In the genomic region with DNA sequence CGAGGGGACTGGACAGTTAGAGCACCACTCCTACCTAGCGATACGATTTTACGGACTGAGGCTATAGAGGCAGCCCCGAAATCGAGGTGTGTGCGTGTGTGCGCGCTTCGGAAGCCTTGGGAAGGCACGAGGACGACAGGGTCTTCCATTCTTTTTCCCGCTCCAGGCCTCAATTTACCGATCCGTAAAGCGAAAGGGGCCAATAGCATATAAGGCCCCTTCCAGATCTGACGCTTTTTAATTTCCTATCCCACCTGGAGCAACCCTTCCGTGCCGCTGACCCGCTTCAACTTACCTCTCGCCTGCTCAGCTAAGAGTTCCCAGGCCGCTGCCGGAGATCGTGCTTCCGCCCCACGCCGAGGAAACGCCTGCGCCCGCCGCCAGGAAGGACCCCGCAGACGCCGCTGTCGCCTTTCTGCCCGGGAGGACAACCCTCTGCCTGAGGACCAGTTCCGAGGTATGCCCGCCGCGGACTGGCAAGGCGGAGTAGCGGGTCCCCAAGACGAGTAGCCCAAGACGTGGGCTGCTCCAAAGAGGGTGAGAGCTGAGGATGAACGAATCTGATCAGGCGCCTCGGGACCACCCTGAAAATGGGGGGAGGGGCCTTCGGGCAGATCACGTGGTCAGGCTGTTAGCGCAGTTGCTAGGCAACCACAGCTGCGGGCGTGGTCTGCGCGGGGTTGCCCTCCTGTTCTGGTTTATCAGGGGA, we compare ENCODE assay signal across 8 cellular contexts. TPM values are rescaled to one million over a fixed set of nuclear protein-coding genes. Genes with fewer than 3 reads are reported as not detected.
DNase-seq lines count a peak whose midpoint lies in the region; ATAC-seq, FAIRE-seq and TF ChIP-seq lines count a peak whose summit lies in the region.

TSS of gene EFTUD2 (minus strand) at position 372 of the 709 bp plus-strand sequence. CDS start 4,924 bp downstream, outside the sequence.

- peaks cover 22% of the 10 kb centered on the region for H3K27me3 Mint-ChIP-seq in CD4-positive, CD25-positive, alpha-beta regulatory T cell

- no peak within 1 kb of the TSS for H2AK5ac ChIP-seq in H1 (ENCODE audit: low read depth, low read length)
- no peak within 1 kb of the TSS for H2AK5ac ChIP-seq in mesenchymal stem cell (ENCODE audit: low read length, severe bottlenecking)

- POLR2A ChIA-PET in H1 (lab: Charles Lee; ENCODE audit: partially characterized antibody) = interaction anchor here (0.7 to 3.5 kb wide), 26 partner anchors 7 to 262 kb away, joined by 3 to 23 read pairs (median 4); partner anchors contain the start of genes HEXIM1, HEXIM2 and HIGD1B

- peaks cover 0 to 36% of the 10 kb centered on the region in 2 experiments; a peak in 3 of 4 replicates for H3K79me2 ChIP-seq in H1 (ENCODE audit: control insufficient read depth in 1 of 2, insufficient read depth in 2 of 2, low read length in 2 of 2)

- H3K9me3 ChIP-seq in CD4-positive, CD25-positive, alpha-beta regulatory T cell (ENCODE audit: control insufficient read depth in 2 of 2, low read length in 2 of 2) = no peaks in the 10 kb centered on the region
- H3K9me3 ChIP-seq in H1 (ENCODE audit: insufficient read depth in 2 of 2, low read depth in 1 of 2, low read length in 1 of 2) (no peaks in the 10 kb centered on the region), mesenchymal stem cell (ENCODE audit: control insufficient read depth, low read length) (no peaks in the 10 kb centered on the region)

- H3K36me3 Mint-ChIP-seq in CD4-positive, CD25-positive, alpha-beta regulatory T cell = peaks cover 14% of the 10 kb centered on the region

- no peak within 1 kb of the TSS for H3K23ac ChIP-seq in H1 (ENCODE audit: insufficient read length)
- H3K23ac ChIP-seq in mesenchymal stem cell (ENCODE audit: low read length in 2 of 2) = peak within 1 kb of the TSS; percentile 43 to 53

- peak within 1 kb of the TSS; percentile 100 for H2BK5ac ChIP-seq in H1 (ENCODE audit: low read depth, low read length)
- H2BK5ac ChIP-seq in mesenchymal stem cell (ENCODE audit: low read depth, low read length, poor library complexity, severe bottlenecking) = peak within 1 kb of the TSS; percentile 99

- H3K18ac ChIP-seq in H1 (ENCODE audit: extremely low read depth, low read length) (peak within 1 kb of the TSS; percentile 100), mesenchymal stem cell (ENCODE audit: low read depth in 1 of 2, low read length in 2 of 2) (peak within 1 kb of the TSS; percentile 37 to 67)

- H3K14ac ChIP-seq in H1 (ENCODE audit: insufficient read length) = no peak within 1 kb of the TSS
- peak within 1 kb of the TSS in 1 of 2 experiments; percentile 73 for H3K14ac ChIP-seq in mesenchymal stem cell (ENCODE audit: low read length in 2 of 2)

- H4K20me1 ChIP-seq in H1 (replicated peaks in 1 of 2; ENCODE audit: control insufficient read depth in 1 of 2, insufficient read depth in 2 of 2, low read length in 2 of 2) = peaks cover 0 to 3% of the 10 kb centered on the region in 2 experiments

- peak within 1 kb of the TSS; percentile 96 for H3K27ac ChIP-seq in CD4-positive, CD25-positive, alpha-beta regulatory T cell (ENCODE audit: insufficient read depth, low read length, poor library complexity, severe bottlenecking)
- H3K27ac ChIP-seq in H1 (ENCODE audit: low read depth, low read length) = peak within 1 kb of the TSS; percentile 100
- H3K27ac ChIP-seq in mesenchymal stem cell (ENCODE audit: low read length, poor library complexity, severe bottlenecking) = peak within 1 kb of the TSS; percentile 93

- no peak within 1 kb of the TSS for H2BK20ac ChIP-seq in H1 (ENCODE audit: low read length)

- H2BK15ac ChIP-seq in H1 (ENCODE audit: low read length) (peak within 1 kb of the TSS; percentile 84; the same call in 1 of the 2 replicates), mesenchymal stem cell (ENCODE audit: low read depth, poor library complexity, severe bottlenecking) (peak within 1 kb of the TSS; percentile 64)

- ATAC-seq in CD4-positive, CD25-positive, alpha-beta regulatory T cell (ENCODE audit: low read depth in 2 of 2) = peak; percentile 90 to 92

- H3K79me1 ChIP-seq in H1 (ENCODE audit: low read depth, low read length) (0 out of 2 replicates have a peak, but pooled peaks cover 2% of the 10 kb centered on the region), mesenchymal stem cell (replicated peaks; ENCODE audit: low read length, poor library complexity, severe bottlenecking) (peaks cover 9% of the 10 kb centered on the region)

- peak within 1 kb of the TSS; percentile 87 to 99 (median 95) for H3K4me3 Mint-ChIP-seq in CD4-positive, CD25-positive, alpha-beta regulatory T cell

- H2BK12ac ChIP-seq in H1 (ENCODE audit: low read depth, low read length) = peak within 1 kb of the TSS; percentile 98; the same call in 1 of the 2 replicates
- H2BK12ac ChIP-seq in mesenchymal stem cell (ENCODE audit: low read length in 2 of 2) = no peak within 1 kb of the TSS

- peak within 1 kb of the TSS; percentile 98 for H3K4me3 ChIP-seq in CD4-positive, CD25-positive, alpha-beta regulatory T cell (ENCODE audit: low read depth, low read length)
- H3K4me3 ChIP-seq in H1 (ENCODE audit: extremely low read depth in 1 of 4, insufficient read depth in 2 of 4, low read depth in 3 of 4, low read length in 4 of 4) = peak within 1 kb of the TSS; percentile 85 to 100 (median 96)
- peak within 1 kb of the TSS; percentile 80 to 94 for H3K4me3 ChIP-seq in mesenchymal stem cell (ENCODE audit: insufficient read depth in 1 of 2, low read depth in 1 of 2, low read length in 2 of 2)

- H3K4ac ChIP-seq in H1 (replicated peaks; ENCODE audit: insufficient read length, low read depth, low read length) (peak within 1 kb of the TSS; percentile 94), mesenchymal stem cell (ENCODE audit: low read depth in 1 of 2, low read length in 2 of 2) (peak within 1 kb of the TSS in 1 of 2 experiments; percentile 60)

- H3K27ac Mint-ChIP-seq in CD4-positive, CD25-positive, alpha-beta regulatory T cell = peak within 1 kb of the TSS; percentile 99 to 100 (median 100)

- H4K5ac ChIP-seq in H1 (ENCODE audit: insufficient read length, low read depth, low read length) = peak within 1 kb of the TSS; percentile 100

- H3K4me2 ChIP-seq in H1 (ENCODE audit: insufficient read depth in 1 of 2, low read depth in 2 of 2, low read length in 2 of 2) = peak within 1 kb of the TSS; percentile 88 to 97
- H3K4me2 ChIP-seq in mesenchymal stem cell (ENCODE audit: low read length, poor library complexity, severe bottlenecking) = peak within 1 kb of the TSS; percentile 77

- peak within 1 kb of the TSS; percentile 98 for H3K56ac ChIP-seq in H1 (replicated peaks; ENCODE audit: insufficient read length, low read depth, low read length)

- peaks cover 3% of the 10 kb centered on the region for H3K27me3 ChIP-seq in CD4-positive, CD25-positive, alpha-beta regulatory T cell (ENCODE audit: control insufficient read depth, insufficient read depth, low read length)
- H3K27me3 ChIP-seq in H1 (replicated peaks in 1 of 4; ENCODE audit: control insufficient read depth in 3 of 4, extremely low read depth in 1 of 4, insufficient read depth in 3 of 4, low read length in 3 of 4) (no peaks in the 10 kb centered on the region; a peak in 1 of 7 replicates), mesenchymal stem cell (ENCODE audit: control insufficient read depth in 1 of 2, insufficient read depth in 1 of 2, low read length in 2 of 2) (no peaks in the 10 kb centered on the region)

- 0 out of 3 replicates have a peak, but pooled peaks of 1 of the 2 experiments have one; percentile 43 for TF ChIP-seq EP300 in H1 (IDR thresholded peaks at IDR 0.05; ENCODE audit: borderline replicate concordance in 1 of 2, low read depth in 2 of 2, low read length in 2 of 2)

- peaks cover 9 to 37% (median 22%) of the 10 kb centered on the region in 4 donors for H3K4me1 Mint-ChIP-seq in CD4-positive, CD25-positive, alpha-beta regulatory T cell

- H4K8ac ChIP-seq in H1 (ENCODE audit: extremely low read depth, insufficient read depth, low read length) (peak within 1 kb of the TSS; percentile 100; the same call in 1 of the 2 replicates), mesenchymal stem cell (ENCODE audit: low read length) (peak within 1 kb of the TSS; percentile 88)

- DNase-seq in CD4-positive, CD25-positive, alpha-beta regulatory T cell = peak; percentile 87 to 97 (median 95)
- peak; percentile 92 for DNase-seq in GM20000 (ENCODE audit: low spot score)
- DNase-seq in HUDEP-2 (lab: John Stamatoyannopoulos, UW; ENCODE audit: unreplicated experiment in 76 of 76) = peak in 74 of 76 experiments; percentile 60 to 95 (median 87)
- DNase-seq in NOMO-1 treated with dmso at 0.1 percent for 144 hours (lab: John Stamatoyannopoulos, UW; ENCODE audit: unreplicated experiment) = peak; percentile 91
- peak; percentile 77 to 97 (median 90) for DNase-seq in activated CD8-positive, alpha-beta memory T cell treated with anti-CD3 and anti-CD28 coated beads for 48 hours (ENCODE audit: low read depth in 2 of 3, low spot score in 2 of 3)
- DNase-seq in H1 (ENCODE audit: low read depth in 1 of 2, low spot score in 2 of 2) = peak; percentile 67 to 96
- peak; percentile 92 for DNase-seq in mesenchymal stem cell
- peak; percentile 85 for DNase-seq in stimulated activated CD8-positive, alpha-beta memory T cell treated with anti-CD3 and anti-CD28 coated beads, Interleukin-12 subunit alpha, Interleukin-12 subunit beta, amount 100 ng/mL, for 4 hours (ENCODE audit: low read depth)

- WGBS in H1 (ENCODE audit: extremely low coverage in 1 of 2, insufficient coverage in 1 of 2, insufficient read length in 1 of 2, insufficient replicate concordance in 2 of 2, low coverage in 1 of 2, low lambda C conversion rate in 2 of 2, missing lambda C conversion rate in 1 of 2), 2 experiments = 0% methylated on average over 54 of the region's 54 CpGs; no CpG with 5 or more reads in 1 of the 2 experiments
- WGBS in mesenchymal stem cell = under 1% methylated on average over 54 of the region's 54 CpGs

- H3K4me1 ChIP-seq in CD4-positive, CD25-positive, alpha-beta regulatory T cell (ENCODE audit: control insufficient read depth, insufficient read depth, low read length, poor library complexity, severe bottlenecking) = peaks cover 30% of the 10 kb centered on the region
- H3K4me1 ChIP-seq in H1 (replicated peaks in 1 of 4; ENCODE audit: control insufficient read depth in 3 of 4, insufficient read depth in 4 of 4, low read length in 3 of 4) (peaks cover 0 to 3% (median 1%) of the 10 kb centered on the region in 4 experiments; a peak in 1 of 7 replicates), mesenchymal stem cell (ENCODE audit: control insufficient read depth, insufficient read depth, low read depth, low read length) (peaks cover 28% of the 10 kb centered on the region)

- TF ChIP-seq POLR2A in H1 (IDR thresholded peaks at IDR 0.05; ENCODE audit: control extremely low read depth in 1 of 2, low read depth in 2 of 2, low read length in 2 of 2) = peak in 1 of 2 experiments; percentile 91; a peak in 2 of 3 replicates

- H4K91ac ChIP-seq in H1 (replicated peaks; ENCODE audit: insufficient read length, low read length) = peak within 1 kb of the TSS; percentile 99
- H4K91ac ChIP-seq in mesenchymal stem cell (ENCODE audit: low read length) = peak within 1 kb of the TSS; percentile 77

- peak within 1 kb of the TSS; percentile 88 to 99 (median 98) for H3K9ac ChIP-seq in H1 (replicated peaks in 1 of 4; ENCODE audit: extremely low read depth in 1 of 4, low read depth in 3 of 4, low read length in 3 of 4)
- peak within 1 kb of the TSS; percentile 98 for H3K9ac ChIP-seq in mesenchymal stem cell (ENCODE audit: low read length)

- H2AFZ ChIP-seq in H1 (ENCODE audit: low read length) = peak within 1 kb of the TSS; percentile 91
- H2AFZ ChIP-seq in mesenchymal stem cell (ENCODE audit: low read depth, low read length) = peak within 1 kb of the TSS; percentile 32

- H3K9me3 Mint-ChIP-seq in CD4-positive, CD25-positive, alpha-beta regulatory T cell = peaks cover 0 to 3% (median 0%) of the 10 kb centered on the region in 7 donors

- peaks cover 4% of the 10 kb centered on the region; the same call in 1 of the 2 replicates for H3K23me2 ChIP-seq in H1 (ENCODE audit: low read depth, low read length)

- no peak for FAIRE-seq in H1 (lab: Jason Lieb, UNC)

- TF ChIP-seq CTCF in GM20000 (IDR thresholded peaks at IDR 0.05; ENCODE audit: extremely low read depth, missing control alignments) (no peak), H1 (IDR thresholded peaks at IDR 0.05; ENCODE audit: control extremely low read depth in 1 of 3, insufficient read depth in 1 of 3, low read depth in 1 of 3, low read length in 3 of 3) (no peak)

- TF ChIP-seq RAD21 in H1 (IDR thresholded peaks at IDR 0.05 in 1 of 2, conservative IDR thresholded peaks at IDR 0.05 in 1 of 2; ENCODE audit: low read depth in 2 of 2, low read length in 2 of 2) = no peak

- H2BK120ac ChIP-seq in H1 (replicated peaks; ENCODE audit: low read depth, low read length) (peak within 1 kb of the TSS; percentile 93), mesenchymal stem cell (ENCODE audit: low read depth, low read length) (peak within 1 kb of the TSS; percentile 6)

- CTCF ChIA-PET in H1 (lab: Charles Lee; ENCODE audit: partially characterized antibody) = interaction anchor here (0.6 to 5.8 kb wide), 7 partner anchors 12 to 250 kb away, joined by 3 to 36 read pairs (median 3); no protein-coding TSS in a partner anchor

- peaks cover 3% of the 10 kb centered on the region for H3K36me3 ChIP-seq in CD4-positive, CD25-positive, alpha-beta regulatory T cell (ENCODE audit: control insufficient read depth, insufficient read depth, low read length)
- H3K36me3 ChIP-seq in H1 (ENCODE audit: control insufficient read depth in 2 of 4, insufficient read depth in 4 of 4, low read length in 3 of 4) = peaks cover 0 to 4% (median 3%) of the 10 kb centered on the region in 4 experiments; a peak in 3 of 8 replicates
- peaks cover 3 to 14% of the 10 kb centered on the region in 2 experiments for H3K36me3 ChIP-seq in mesenchymal stem cell (ENCODE audit: control insufficient read depth in 1 of 2, insufficient read depth in 2 of 2, low read depth in 1 of 2, low read length in 2 of 2)

RNA-seq across cellular contexts. Expression of gene EFTUD2, which starts in this region (rescaled TPM):
- 111 TPM for total RNA-seq in CD4-positive, CD25-positive, alpha-beta regulatory T cell
- 10 to 100 TPM; 58.8 to 86.7 (median 73.5) TPM for polyA plus RNA-seq in CD4-positive, CD25-positive, alpha-beta regulatory T cell
- 174 and 195 TPM in 2 replicates for total RNA-seq in H1 (2021; fragmentation: NEBNext Ultra II Directional; extraction: Animal tissue kit (Norgen Biotek cat#: 25700))
- 118 and 127 TPM in 2 replicates for polyA plus RNA-seq in H1 (2011; rRNA removed)
- polyA plus RNA-seq in H1 (2011; cell fraction: cytosol; rRNA removed) = 133 TPM
- 363 TPM for polyA plus RNA-seq in H1 (2011; cell fraction: nucleus; rRNA removed)
- 127 to 175 TPM (median 133 TPM) in 4 replicates for polyA plus RNA-seq in H1 (2012, experiment 1 of 2)
- polyA plus RNA-seq in H1 (2012, experiment 2 of 2) = 54.1 TPM
- 64.3 TPM for polyA plus RNA-seq in H1 (2013, experiment 1 of 2)
- 59.4 TPM for polyA plus RNA-seq in H1 (2013, experiment 2 of 2)
- polyA minus RNA-seq in H1 (2011; rRNA and poly(A)+ RNA removed) = 417 and 449 TPM in 2 replicates
- 92.7 TPM for polyA minus RNA-seq in H1 (2011; cell fraction: cytosol; rRNA and poly(A)+ RNA removed)
- 129 TPM for polyA minus RNA-seq in H1 (2011; cell fraction: nucleus; rRNA and poly(A)+ RNA removed)
- polyA plus RNA-seq in mesenchymal stem cell (2013, experiment 1 of 2) = 49.3 TPM
- polyA plus RNA-seq in mesenchymal stem cell (2013, experiment 2 of 2) = 53.4 TPM

Comparison
In these comparisons a context has a peak if more than half of its experiments do, and no peak if none do; other contexts are left out.
1. Peak in every context shown above with its lines: DNase-seq, ATAC-seq, H3K4me3 ChIP-seq and H3K27ac ChIP-seq.